In the genomic region with DNA sequence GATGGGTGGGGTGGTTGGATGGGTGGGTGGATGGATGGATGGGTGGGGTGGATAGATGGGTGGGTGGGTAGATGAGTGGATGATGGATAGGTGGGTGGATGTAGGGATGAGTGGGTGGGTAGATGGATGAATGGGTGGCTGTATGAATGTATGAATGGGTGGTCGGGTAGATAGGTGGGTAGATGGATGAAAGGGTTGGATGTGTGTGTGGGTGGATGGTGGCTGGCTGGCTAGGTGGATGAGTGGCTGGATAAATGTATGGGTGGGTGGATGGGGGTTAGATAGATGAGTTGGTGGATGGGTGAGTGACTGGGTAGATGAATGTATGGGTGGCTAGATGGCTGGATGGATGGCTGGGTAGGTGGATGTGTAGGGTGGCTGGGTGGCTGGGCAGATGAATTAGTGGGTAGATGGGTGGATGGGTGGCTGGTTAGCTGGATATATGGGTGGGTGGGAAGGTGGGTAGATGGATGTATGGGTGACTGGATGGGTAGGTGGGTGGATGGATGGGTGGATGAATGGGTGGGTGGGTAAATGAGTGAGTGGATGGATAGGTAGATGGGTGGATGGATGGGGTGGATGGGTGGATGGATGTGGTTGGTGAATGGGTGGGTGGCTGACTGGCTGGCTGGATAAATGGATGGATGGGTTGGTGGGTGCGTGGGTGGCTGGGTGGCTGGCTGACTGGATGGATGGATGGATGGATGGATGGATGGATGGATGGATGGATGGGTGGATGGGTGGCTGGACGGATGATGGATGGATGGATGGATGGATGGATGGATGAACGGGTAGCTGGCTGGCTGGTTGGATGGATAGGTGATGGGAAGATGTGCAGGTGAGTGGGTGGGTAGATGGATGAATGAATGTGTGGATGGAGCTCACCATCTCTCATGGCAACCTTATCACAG, we compare ENCODE assay signal across 3 cellular contexts.
TF ChIP-seq lines count a peak whose summit lies in the region.

No MANE protein-coding gene starts in this region.

TF ChIP-seq in HEK293, 187 proteins besides CTCF, POLR2A, EP300 and RAD21 (continues in another document):
- TF ChIP-seq ZFHX2 (tag by site-specific recombination; conservative IDR thresholded peaks at IDR 0.05) (peak; percentile 99), SALL2 (tag by site-specific recombination; IDR thresholded peaks at IDR 0.05; ENCODE audit: borderline replicate concordance) (peak; percentile 44; the same call in 1 of the 2 replicates), ZNF510 (tag by site-specific recombination; IDR thresholded peaks at IDR 0.05; ENCODE audit: insufficient replicate concordance) (no peak), ZFP37 (tag by site-specific recombination; IDR thresholded peaks at IDR 0.05) (no peak), ZBTB21 (tag by site-specific recombination; IDR thresholded peaks at IDR 0.05) (no peak), ZNF76 (tag by site-specific recombination; IDR thresholded peaks at IDR 0.05; ENCODE audit: borderline replicate concordance, low read depth) (no peak), ZNF324 (tag by site-specific recombination; IDR thresholded peaks at IDR 0.05) (no peak), ZSCAN30 (tag by site-specific recombination; IDR thresholded peaks at IDR 0.05) (no peak), IKZF3 (tag by site-specific recombination; IDR thresholded peaks at IDR 0.05) (no peak)
- TF ChIP-seq, protein P1, sequence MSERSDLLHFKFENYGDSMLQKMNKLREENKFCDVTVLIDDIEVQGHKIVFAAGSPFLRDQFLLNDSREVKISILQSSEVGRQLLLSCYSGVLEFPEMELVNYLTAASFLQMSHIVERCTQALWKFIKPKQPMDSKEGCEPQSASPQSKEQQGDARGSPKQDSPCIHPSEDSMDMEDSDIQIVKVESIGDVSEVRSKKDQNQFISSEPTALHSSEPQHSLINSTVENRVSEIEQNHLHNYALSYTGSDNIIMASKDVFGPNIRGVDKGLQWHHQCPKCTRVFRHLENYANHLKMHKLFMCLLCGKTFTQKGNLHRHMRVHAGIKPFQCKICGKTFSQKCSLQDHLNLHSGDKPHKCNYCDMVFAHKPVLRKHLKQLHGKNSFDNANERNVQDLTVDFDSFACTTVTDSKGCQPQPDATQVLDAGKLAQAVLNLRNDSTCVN (tag by site-specific recombination; optimal IDR thresholded peaks at IDR 0.05): peak; percentile 11
- TF ChIP-seq, protein P2, sequence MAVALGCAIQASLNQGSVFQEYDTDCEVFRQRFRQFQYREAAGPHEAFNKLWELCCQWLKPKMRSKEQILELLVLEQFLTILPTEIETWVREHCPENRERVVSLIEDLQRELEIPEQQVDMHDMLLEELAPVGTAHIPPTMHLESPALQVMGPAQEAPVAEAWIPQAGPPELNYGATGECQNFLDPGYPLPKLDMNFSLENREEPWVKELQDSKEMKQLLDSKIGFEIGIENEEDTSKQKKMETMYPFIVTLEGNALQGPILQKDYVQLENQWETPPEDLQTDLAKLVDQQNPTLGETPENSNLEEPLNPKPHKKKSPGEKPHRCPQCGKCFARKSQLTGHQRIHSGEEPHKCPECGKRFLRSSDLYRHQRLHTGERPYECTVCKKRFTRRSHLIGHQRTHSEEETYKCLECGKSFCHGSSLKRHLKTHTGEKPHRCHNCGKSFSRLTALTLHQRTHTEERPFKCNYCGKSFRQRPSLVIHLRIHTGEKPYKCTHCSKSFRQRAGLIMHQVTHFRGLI (tag by site-specific recombination; IDR thresholded peaks at IDR 0.05): no peak
- TF ChIP-seq, protein P3, sequence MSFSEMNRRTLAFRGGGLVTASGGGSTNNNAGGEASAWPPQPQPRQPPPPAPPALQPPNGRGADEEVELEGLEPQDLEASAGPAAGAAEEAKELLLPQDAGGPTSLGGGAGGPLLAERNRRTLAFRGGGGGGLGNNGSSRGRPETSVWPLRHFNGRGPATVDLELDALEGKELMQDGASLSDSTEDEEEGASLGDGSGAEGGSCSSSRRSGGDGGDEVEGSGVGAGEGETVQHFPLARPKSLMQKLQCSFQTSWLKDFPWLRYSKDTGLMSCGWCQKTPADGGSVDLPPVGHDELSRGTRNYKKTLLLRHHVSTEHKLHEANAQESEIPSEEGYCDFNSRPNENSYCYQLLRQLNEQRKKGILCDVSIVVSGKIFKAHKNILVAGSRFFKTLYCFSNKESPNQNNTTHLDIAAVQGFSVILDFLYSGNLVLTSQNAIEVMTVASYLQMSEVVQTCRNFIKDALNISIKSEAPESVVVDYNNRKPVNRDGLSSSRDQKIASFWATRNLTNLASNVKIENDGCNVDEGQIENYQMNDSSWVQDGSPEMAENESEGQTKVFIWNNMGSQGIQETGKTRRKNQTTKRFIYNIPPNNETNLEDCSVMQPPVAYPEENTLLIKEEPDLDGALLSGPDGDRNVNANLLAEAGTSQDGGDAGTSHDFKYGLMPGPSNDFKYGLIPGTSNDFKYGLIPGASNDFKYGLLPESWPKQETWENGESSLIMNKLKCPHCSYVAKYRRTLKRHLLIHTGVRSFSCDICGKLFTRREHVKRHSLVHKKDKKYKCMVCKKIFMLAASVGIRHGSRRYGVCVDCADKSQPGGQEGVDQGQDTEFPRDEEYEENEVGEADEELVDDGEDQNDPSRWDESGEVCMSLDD (tag by site-specific recombination; IDR thresholded peaks at IDR 0.05): no peak

TF ChIP-seq in IMR-90, 13 proteins besides CTCF, POLR2A, EP300 and RAD21:
- no peak for TF ChIP-seq NFE2L2 (IDR thresholded peaks at IDR 0.05; ENCODE audit: low read depth, low read length)
- TF ChIP-seq CEBPB (IDR thresholded peaks at IDR 0.05; ENCODE audit: low read depth, low read length): no peak
- TF ChIP-seq FOS (IDR thresholded peaks at IDR 0.05; ENCODE audit: low read depth, low read length): no peak
- no peak for TF ChIP-seq MAFK (IDR thresholded peaks at IDR 0.05; ENCODE audit: low read depth, low read length)
- no peak for TF ChIP-seq MXI1 (IDR thresholded peaks at IDR 0.05; ENCODE audit: borderline replicate concordance, low read depth, low read length)
- no peak for TF ChIP-seq MAZ (IDR thresholded peaks at IDR 0.05; ENCODE audit: borderline replicate concordance, low read depth, low read length)
- no peak for TF ChIP-seq RFX5 (IDR thresholded peaks at IDR 0.05; ENCODE audit: low read depth, low read length)
- TF ChIP-seq, protein P4, sequence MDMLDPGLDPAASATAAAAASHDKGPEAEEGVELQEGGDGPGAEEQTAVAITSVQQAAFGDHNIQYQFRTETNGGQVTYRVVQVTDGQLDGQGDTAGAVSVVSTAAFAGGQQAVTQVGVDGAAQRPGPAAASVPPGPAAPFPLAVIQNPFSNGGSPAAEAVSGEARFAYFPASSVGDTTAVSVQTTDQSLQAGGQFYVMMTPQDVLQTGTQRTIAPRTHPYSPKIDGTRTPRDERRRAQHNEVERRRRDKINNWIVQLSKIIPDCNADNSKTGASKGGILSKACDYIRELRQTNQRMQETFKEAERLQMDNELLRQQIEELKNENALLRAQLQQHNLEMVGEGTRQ (IDR thresholded peaks at IDR 0.05; ENCODE audit: low read depth, low read length): no peak
- TF ChIP-seq, protein P5, sequence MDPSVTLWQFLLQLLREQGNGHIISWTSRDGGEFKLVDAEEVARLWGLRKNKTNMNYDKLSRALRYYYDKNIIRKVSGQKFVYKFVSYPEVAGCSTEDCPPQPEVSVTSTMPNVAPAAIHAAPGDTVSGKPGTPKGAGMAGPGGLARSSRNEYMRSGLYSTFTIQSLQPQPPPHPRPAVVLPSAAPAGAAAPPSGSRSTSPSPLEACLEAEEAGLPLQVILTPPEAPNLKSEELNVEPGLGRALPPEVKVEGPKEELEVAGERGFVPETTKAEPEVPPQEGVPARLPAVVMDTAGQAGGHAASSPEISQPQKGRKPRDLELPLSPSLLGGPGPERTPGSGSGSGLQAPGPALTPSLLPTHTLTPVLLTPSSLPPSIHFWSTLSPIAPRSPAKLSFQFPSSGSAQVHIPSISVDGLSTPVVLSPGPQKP (IDR thresholded peaks at IDR 0.05; ENCODE audit: borderline replicate concordance, low read depth, low read length): no peak
- no peak for TF ChIP-seq RCOR1 (IDR thresholded peaks at IDR 0.05; ENCODE audit: insufficient replicate concordance, low read length)
- TF ChIP-seq CHD1 (IDR thresholded peaks at IDR 0.05; ENCODE audit: low read depth, low read length): no peak
- TF ChIP-seq SMC3 (IDR thresholded peaks at IDR 0.05; ENCODE audit: low read depth, low read length): no peak
- no peak for TF ChIP-seq BHLHE40 (IDR thresholded peaks at IDR 0.05; ENCODE audit: low read depth, low read length)

TF ChIP-seq in SK-N-SH, 30 proteins besides CTCF, POLR2A, EP300 and RAD21:
- TF ChIP-seq YY1 (IDR thresholded peaks at IDR 0.05; ENCODE audit: low read depth) (no peak), MEF2A (IDR thresholded peaks at IDR 0.05; ENCODE audit: borderline replicate concordance, low read depth) (no peak), MXI1 (IDR thresholded peaks at IDR 0.05; ENCODE audit: low read depth, low read length) (no peak), FOXJ3 (CRISPR knock-in tag; IDR thresholded peaks at IDR 0.05) (no peak), RCOR1 (IDR thresholded peaks at IDR 0.05; ENCODE audit: low read length) (no peak), FOSL2 (IDR thresholded peaks at IDR 0.05; ENCODE audit: borderline replicate concordance, low read depth) (no peak), GATA2 (CRISPR knock-in tag; IDR thresholded peaks at IDR 0.05) (no peak), RXRA (IDR thresholded peaks at IDR 0.05; ENCODE audit: borderline replicate concordance, low read depth) (no peak), TEAD4 (IDR thresholded peaks at IDR 0.05; ENCODE audit: borderline replicate concordance, insufficient read depth) (no peak), EZH2phosphoT487 (IDR thresholded peaks at IDR 0.05; ENCODE audit: borderline replicate concordance, low read depth) (no peak), RFX5 (IDR thresholded peaks at IDR 0.05; ENCODE audit: low read length) (no peak), POLR2AphosphoS5 (IDR thresholded peaks at IDR 0.05; ENCODE audit: low read depth, low read length) (no peak)
- TF ChIP-seq, protein P6, sequence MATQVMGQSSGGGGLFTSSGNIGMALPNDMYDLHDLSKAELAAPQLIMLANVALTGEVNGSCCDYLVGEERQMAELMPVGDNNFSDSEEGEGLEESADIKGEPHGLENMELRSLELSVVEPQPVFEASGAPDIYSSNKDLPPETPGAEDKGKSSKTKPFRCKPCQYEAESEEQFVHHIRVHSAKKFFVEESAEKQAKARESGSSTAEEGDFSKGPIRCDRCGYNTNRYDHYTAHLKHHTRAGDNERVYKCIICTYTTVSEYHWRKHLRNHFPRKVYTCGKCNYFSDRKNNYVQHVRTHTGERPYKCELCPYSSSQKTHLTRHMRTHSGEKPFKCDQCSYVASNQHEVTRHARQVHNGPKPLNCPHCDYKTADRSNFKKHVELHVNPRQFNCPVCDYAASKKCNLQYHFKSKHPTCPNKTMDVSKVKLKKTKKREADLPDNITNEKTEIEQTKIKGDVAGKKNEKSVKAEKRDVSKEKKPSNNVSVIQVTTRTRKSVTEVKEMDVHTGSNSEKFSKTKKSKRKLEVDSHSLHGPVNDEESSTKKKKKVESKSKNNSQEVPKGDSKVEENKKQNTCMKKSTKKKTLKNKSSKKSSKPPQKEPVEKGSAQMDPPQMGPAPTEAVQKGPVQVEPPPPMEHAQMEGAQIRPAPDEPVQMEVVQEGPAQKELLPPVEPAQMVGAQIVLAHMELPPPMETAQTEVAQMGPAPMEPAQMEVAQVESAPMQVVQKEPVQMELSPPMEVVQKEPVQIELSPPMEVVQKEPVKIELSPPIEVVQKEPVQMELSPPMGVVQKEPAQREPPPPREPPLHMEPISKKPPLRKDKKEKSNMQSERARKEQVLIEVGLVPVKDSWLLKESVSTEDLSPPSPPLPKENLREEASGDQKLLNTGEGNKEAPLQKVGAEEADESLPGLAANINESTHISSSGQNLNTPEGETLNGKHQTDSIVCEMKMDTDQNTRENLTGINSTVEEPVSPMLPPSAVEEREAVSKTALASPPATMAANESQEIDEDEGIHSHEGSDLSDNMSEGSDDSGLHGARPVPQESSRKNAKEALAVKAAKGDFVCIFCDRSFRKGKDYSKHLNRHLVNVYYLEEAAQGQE (IDR thresholded peaks at IDR 0.05; ENCODE audit: low read depth, low read length): no peak
- TF ChIP-seq, protein P7, sequence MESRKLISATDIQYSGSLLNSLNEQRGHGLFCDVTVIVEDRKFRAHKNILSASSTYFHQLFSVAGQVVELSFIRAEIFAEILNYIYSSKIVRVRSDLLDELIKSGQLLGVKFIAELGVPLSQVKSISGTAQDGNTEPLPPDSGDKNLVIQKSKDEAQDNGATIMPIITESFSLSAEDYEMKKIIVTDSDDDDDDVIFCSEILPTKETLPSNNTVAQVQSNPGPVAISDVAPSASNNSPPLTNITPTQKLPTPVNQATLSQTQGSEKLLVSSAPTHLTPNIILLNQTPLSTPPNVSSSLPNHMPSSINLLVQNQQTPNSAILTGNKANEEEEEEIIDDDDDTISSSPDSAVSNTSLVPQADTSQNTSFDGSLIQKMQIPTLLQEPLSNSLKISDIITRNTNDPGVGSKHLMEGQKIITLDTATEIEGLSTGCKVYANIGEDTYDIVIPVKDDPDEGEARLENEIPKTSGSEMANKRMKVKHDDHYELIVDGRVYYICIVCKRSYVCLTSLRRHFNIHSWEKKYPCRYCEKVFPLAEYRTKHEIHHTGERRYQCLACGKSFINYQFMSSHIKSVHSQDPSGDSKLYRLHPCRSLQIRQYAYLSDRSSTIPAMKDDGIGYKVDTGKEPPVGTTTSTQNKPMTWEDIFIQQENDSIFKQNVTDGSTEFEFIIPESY (IDR thresholded peaks at IDR 0.05; ENCODE audit: borderline replicate concordance, low read depth): no peak
- TF ChIP-seq, protein P8, sequence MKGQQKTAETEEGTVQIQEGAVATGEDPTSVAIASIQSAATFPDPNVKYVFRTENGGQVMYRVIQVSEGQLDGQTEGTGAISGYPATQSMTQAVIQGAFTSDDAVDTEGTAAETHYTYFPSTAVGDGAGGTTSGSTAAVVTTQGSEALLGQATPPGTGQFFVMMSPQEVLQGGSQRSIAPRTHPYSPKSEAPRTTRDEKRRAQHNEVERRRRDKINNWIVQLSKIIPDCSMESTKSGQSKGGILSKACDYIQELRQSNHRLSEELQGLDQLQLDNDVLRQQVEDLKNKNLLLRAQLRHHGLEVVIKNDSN (IDR thresholded peaks at IDR 0.05; ENCODE audit: borderline replicate concordance, low read depth): no peak
- TF ChIP-seq, protein P4 (IDR thresholded peaks at IDR 0.05; ENCODE audit: borderline replicate concordance, low read depth, low read length): no peak
